In genomic region chr9:91949293-91949945, GRCh38 we compare ENCODE assay signal across 9 cellular contexts. TPM values are rescaled to one million over a fixed set of nuclear protein-coding genes. Genes with fewer than 3 reads are reported as not detected.
DNase-seq lines count a peak whose midpoint lies in the region; ATAC-seq and TF ChIP-seq lines count a peak whose summit lies in the region.
"Had no signal": no experiment of that assay in that cellular context is flagged by ENCODE, and none has a peak within 500 bp of the region (broad histone marks: within the 10 kb centered on the region; RNA-seq: fewer than 3 reads in every experiment).

No MANE protein-coding gene starts in this region.

- H3K9ac ChIP-seq in fibroblast of lung (ENCODE audit: insufficient read depth, low read length): peak overlapping the region; percentile 61

- H3K4me3 ChIP-seq in fibroblast of lung (replicated peaks in 1 of 4; ENCODE audit: control extremely low read depth in 1 of 4, insufficient read depth in 1 of 4, low read depth in 3 of 4, low read length in 4 of 4): peak overlapping the region; percentile 63 to 86 (median 70)

- no peaks in the 10 kb centered on the region for H3K27me3 Mint-ChIP-seq in osteocyte (ENCODE audit: unreplicated experiment)

- no peaks in the 10 kb centered on the region for H3K27me3 ChIP-seq in fibroblast of lung (ENCODE audit: control insufficient read depth, insufficient read depth, low read length)

- peaks cover 53% of the 10 kb centered on the region for H3K4me1 Mint-ChIP-seq in osteocyte (ENCODE audit: unreplicated experiment)

- no peaks in the 10 kb centered on the region for H3K36me3 ChIP-seq in fibroblast of lung (ENCODE audit: control insufficient read depth, insufficient read depth, low read length)

- DNase-seq in DMS153 (lab: John Stamatoyannopoulos, UW): peak; percentile 30
- peak; percentile 53 for DNase-seq in NCI-H2227 (lab: John Stamatoyannopoulos, UW; ENCODE audit: unreplicated experiment)
- DNase-seq in fibroblast of lung (ENCODE audit: low read depth in 2 of 2): no peak
- peak; percentile 81 for DNase-seq in osteocyte (ENCODE audit: extremely low spot score, unreplicated experiment)
- no peak for DNase-seq in midbrain (lab: John Stamatoyannopoulos, UW)
- no peak for DNase-seq in NCI-H2196 (lab: John Stamatoyannopoulos, UW; ENCODE audit: unreplicated experiment)
- no peak for DNase-seq in GOT3 (lab: John Stamatoyannopoulos, UW)

- peak overlapping the region; percentile 30 for H3K27ac ChIP-seq in fibroblast of lung (ENCODE audit: insufficient read depth, low read length)

- H3K9me3 ChIP-seq in fibroblast of lung (ENCODE audit: control insufficient read depth, insufficient read depth, low read depth, low read length): no peaks in the 10 kb centered on the region

- peak overlapping the region; percentile 87 for H3K4me3 Mint-ChIP-seq in osteocyte (ENCODE audit: unreplicated experiment)

- no peak for ATAC-seq in GM18861 (IDR thresholded peaks at IDR 0.05; ENCODE audit: unreplicated experiment)

- H3K4me2 ChIP-seq in fibroblast of lung (ENCODE audit: extremely low read depth, insufficient read depth, low read length): peak overlapping the region; percentile 33

- no peak overlapping the region for H2AFZ ChIP-seq in fibroblast of lung (ENCODE audit: low read length)

- H3K4me1 ChIP-seq in fibroblast of lung (ENCODE audit: control insufficient read depth, extremely low read depth, insufficient read depth, low read length): peaks cover 3% of the 10 kb centered on the region

- no peak overlapping the region for H3K27ac Mint-ChIP-seq in osteocyte (ENCODE audit: unreplicated experiment)

- peaks cover 2% of the 10 kb centered on the region for H3K79me2 ChIP-seq in fibroblast of lung (ENCODE audit: control insufficient read depth, insufficient read depth, low read length)

- no peaks in the 10 kb centered on the region for H3K9me3 Mint-ChIP-seq in osteocyte (ENCODE audit: unreplicated experiment)

- TF ChIP-seq CTCF in fibroblast of lung (conservative IDR thresholded peaks at IDR 0.05 in 1 of 2, IDR thresholded peaks at IDR 0.05 in 1 of 2; ENCODE audit: low read depth in 1 of 2, low read length in 2 of 2): no peak
- TF ChIP-seq CTCF in osteocyte (IDR thresholded peaks at IDR 0.05): no peak

- H3K36me3 Mint-ChIP-seq in osteocyte (ENCODE audit: unreplicated experiment): no peaks in the 10 kb centered on the region

- no peaks in the 10 kb centered on the region for H4K20me1 ChIP-seq in fibroblast of lung (ENCODE audit: control insufficient read depth, extremely low read depth, insufficient read depth, low read length)

RNA-seq across cellular contexts. Expression of gene ROR2, which starts 0.6 kb away (rescaled TPM):
- total RNA-seq in fibroblast of lung (27.9 and 39.5 TPM in 2 replicates), osteocyte (43.0 and 48.2 TPM in 2 replicates)
- polyA plus RNA-seq in fibroblast of lung: 2.3 and 10.9 TPM in 2 replicates
- polyA plus RNA-seq in fibroblast of lung (2012): 2.9 and 15.6 TPM in 2 replicates
- 8.7 and 34.6 TPM in 2 replicates for polyA minus RNA-seq in fibroblast of lung (ENCODE audit: low replicate concordance)
- total RNA-seq: pulmonary artery endothelial cell had no signal

Comparison
In these comparisons a context has a peak if more than half of its experiments do, and no peak if none do; other contexts are left out.
1. DNase-seq: peak in DMS153 (single experiment), NCI-H2227 (single experiment) and osteocyte (single experiment); none in fibroblast of lung (0 of 2), midbrain (single experiment), NCI-H2196 (single experiment) and GOT3 (single experiment).